In the genomic region with DNA sequence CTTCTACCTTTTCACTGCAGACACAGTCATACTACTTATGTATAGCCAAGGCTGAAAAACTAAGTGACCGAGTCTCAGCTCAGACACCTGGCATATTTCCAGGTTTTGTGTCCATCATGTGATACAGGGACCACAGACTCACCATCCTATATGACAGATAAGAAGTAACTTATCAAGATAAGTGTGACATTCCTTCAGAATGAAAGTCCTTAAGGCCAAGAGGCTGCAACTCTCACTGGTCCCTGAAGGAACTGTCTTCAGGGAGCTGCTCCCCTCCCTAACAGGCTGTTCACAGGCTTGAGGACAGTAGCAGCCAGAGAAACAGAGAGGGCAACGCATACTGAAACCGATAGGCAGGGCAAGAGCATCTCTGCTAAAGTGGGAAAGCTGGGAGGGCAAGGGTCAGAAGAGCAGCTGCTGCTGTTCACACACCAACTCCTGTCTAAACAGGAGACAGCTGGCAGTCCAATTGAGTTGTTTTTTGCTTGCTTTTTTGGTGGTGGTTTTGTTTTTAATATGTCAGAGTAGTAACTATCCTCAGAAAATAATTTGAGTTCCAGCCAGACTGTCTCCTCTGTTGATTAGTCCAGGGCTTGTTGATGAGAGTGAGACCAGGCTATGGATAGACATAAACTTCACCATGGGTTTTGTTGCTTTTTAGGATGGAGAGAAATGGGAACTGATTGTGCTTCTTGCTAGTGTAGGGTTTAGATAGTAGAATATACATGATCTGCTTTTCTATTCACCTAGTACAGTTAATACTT, we compare ENCODE assay signal across 9 cellular contexts.
DNase-seq lines count a peak whose midpoint lies in the region; ATAC-seq and TF ChIP-seq lines count a peak whose summit lies in the region.
"Had no signal": no experiment of that assay in that cellular context is flagged by ENCODE, and none has a peak within 500 bp of the region (broad histone marks: within the 10 kb centered on the region; RNA-seq: fewer than 3 reads in every experiment).

No MANE protein-coding gene starts in this region.

- WGBS in heart left ventricle, 4 donors, result 19 to 29% (median 20%) methylated on average over 3 of the region's 3 CpGs
- WGBS in stomach, 5 donors, result 40 to 62% (median 42%) methylated on average over 3 of the region's 3 CpGs

- no peaks in the 10 kb centered on the region for H3K27me3 Mint-ChIP-seq in activated T-cell treated with anti-CD3 and anti-CD28 coated beads, Interleukin-2, amount 50 U/mL, for 72 hours (ENCODE audit: low read depth)

- no peaks in the 10 kb centered on the region for H3K9me3 Mint-ChIP-seq in activated T-cell treated with anti-CD3 and anti-CD28 coated beads, Interleukin-2, amount 50 U/mL, for 72 hours

- no peak for TF ChIP-seq EP300 in stomach (IDR thresholded peaks at IDR 0.05)

- TF ChIP-seq CTCF in heart left ventricle (IDR thresholded peaks at IDR 0.05), result no peak
- no peak for TF ChIP-seq CTCF in stomach (IDR thresholded peaks at IDR 0.05)

- peak overlapping the region; percentile 68 for H3K27ac Mint-ChIP-seq in activated T-cell treated with anti-CD3 and anti-CD28 coated beads, Interleukin-2, amount 50 U/mL, for 72 hours

- peaks cover 7 to 11% of the 10 kb centered on the region in 2 donors for H3K36me3 Mint-ChIP-seq in activated T-cell treated with anti-CD3 and anti-CD28 coated beads, Interleukin-2, amount 50 U/mL, for 72 hours (ENCODE audit: insufficient read depth in 2 of 2)

- DNase-seq in activated T-cell treated with anti-CD3 and anti-CD28 coated beads, Interleukin-2, amount 50 U/mL, for 72 hours, result peak in 1 of 2 donors; percentile 20
- no peak for DNase-seq in activated T-cell treated with anti-CD3 and anti-CD28 coated beads, Interleukin-2, amount 50 U/mL, for 1 hour
- peak; percentile 87 to 92 for DNase-seq in SHP77 (lab: John Stamatoyannopoulos, UW)
- peak in 2 of 5 donors; percentile 14 to 33 for DNase-seq in heart left ventricle
- no peak for DNase-seq in stomach
- DNase-seq in EL, result no peak
- DNase-seq in mesenteric fat pad (ENCODE audit: low spot score), result no peak
- DNase-seq: DND-41 had no signal

- intact Hi-C loops in heart left ventricle (cut with DNase I), result loop anchor here in 2 of 10 donors (5.0 to 10.0 kb wide), 2 partner anchors 170 to 263 kb away; no protein-coding TSS in a partner anchor
- intact Hi-C loops in stomach (cut with DNase I; ENCODE audit: low total_unique reads), result no loop called here

- peak; percentile 45 to 63 for ATAC-seq in activated T-cell treated with anti-CD3 and anti-CD28 coated beads, Interleukin-2, amount 50 U/mL, for 72 hours (replicated peaks in 1 of 2)
- peak; percentile 65 for ATAC-seq in HG03045 (IDR thresholded peaks at IDR 0.05; ENCODE audit: unreplicated experiment)
- ATAC-seq in heart left ventricle, result peak in 3 of 4 donors; percentile 16 to 21 (median 18)

- H3K9me3 ChIP-seq in heart left ventricle (no peaks in the 10 kb centered on the region), stomach (no peaks in the 10 kb centered on the region)

- peaks cover 55% of the 10 kb centered on the region for H3K4me1 Mint-ChIP-seq in activated T-cell treated with anti-CD3 and anti-CD28 coated beads, Interleukin-2, amount 50 U/mL, for 72 hours (ENCODE audit: low read depth)

- no peaks in the 10 kb centered on the region for H3K27me3 ChIP-seq in heart left ventricle
- H3K27me3 ChIP-seq in stomach, result no peaks in the 10 kb centered on the region

- H3K4me1 ChIP-seq in heart left ventricle (peaks cover 7 to 79% (median 60%) of the 10 kb centered on the region in 12 donors), stomach (peaks cover 29 to 81% (median 57%) of the 10 kb centered on the region in 4 donors)

- H3K27ac ChIP-seq in heart left ventricle (peak overlapping the region in 9 of 12 donors; percentile 1 to 84 (median 18)), stomach (peak overlapping the region in 4 of 5 donors; percentile 9 to 84 (median 55))

- H3K4me3 ChIP-seq in heart left ventricle (no peak overlapping the region), stomach (no peak overlapping the region)

- H3K36me3 ChIP-seq in heart left ventricle, result peaks cover 0 to 17% (median 0%) of the 10 kb centered on the region in 9 donors
- H3K36me3 ChIP-seq in stomach, result no peaks in the 10 kb centered on the region

- no peak for TF ChIP-seq POLR2A in heart left ventricle (IDR thresholded peaks at IDR 0.05)
- no peak for TF ChIP-seq POLR2A in stomach (IDR thresholded peaks at IDR 0.05)

- peak overlapping the region; percentile 17 to 50 for H3K4me3 Mint-ChIP-seq in activated T-cell treated with anti-CD3 and anti-CD28 coated beads, Interleukin-2, amount 50 U/mL, for 72 hours

Comparison
In these comparisons a context has a peak if more than half of its experiments do, and no peak if none do; other contexts are left out.
1. DNase-seq: peak in SHP77 (2 of 2); none in activated T-cell treated with anti-CD3 and anti-CD28 coated beads, Interleukin-2, amount 50 U/mL, for 1 hour (single experiment), stomach (single experiment), EL (single experiment) and mesenteric fat pad (single experiment).
2. Peak in every context shown above with its lines, with median percentiles within 50 percentile points of each other: ATAC-seq.